Comparison of ENCODE assay signal across 8 cellular contexts in genomic region chr2:229980440-229981184, GRCh38. TPM values are rescaled to one million over a fixed set of nuclear protein-coding genes. Genes with fewer than 3 reads are reported as not detected.
DNase-seq lines count a peak whose midpoint lies in the region; ATAC-seq and TF ChIP-seq lines count a peak whose summit lies in the region.

No MANE protein-coding gene starts in this region.

- TF ChIP-seq CTCF in AG10803 (conservative IDR thresholded peaks at IDR 0.05; ENCODE audit: low read length) (no peak), HCT116 (IDR thresholded peaks at IDR 0.05 in 2 of 3, conservative IDR thresholded peaks at IDR 0.05 in 1 of 3; ENCODE audit: borderline replicate concordance in 1 of 3, insufficient read depth in 1 of 3, low read depth in 2 of 3, low read length in 2 of 3) (no peak), esophagus muscularis mucosa (IDR thresholded peaks at IDR 0.05) (peak in 1 of 3 experiments; percentile 5)

- POLR2A ChIA-PET in HCT116 (lab: Charles Lee), result no interaction called here

- no peaks in the 10 kb centered on the region for H3K9me2 ChIP-seq in HCT116 (ENCODE audit: insufficient read depth)

- H4K20me1 ChIP-seq in HCT116 (ENCODE audit: insufficient read depth), result no peaks in the 10 kb centered on the region

- H3K27ac ChIP-seq in HCT116 (ENCODE audit: low read depth, low read length) (no peak overlapping the region), esophagus muscularis mucosa (replicated peaks in 1 of 4) (peak overlapping the region; percentile 58 to 72 (median 66))

- H3K9me3 ChIP-seq in HCT116 (ENCODE audit: control insufficient read depth in 1 of 2, insufficient read depth in 1 of 2, low read depth in 1 of 2, low read length in 2 of 2) (no peaks in the 10 kb centered on the region), esophagus muscularis mucosa (no peaks in the 10 kb centered on the region)

- H3K9ac ChIP-seq in HCT116 (ENCODE audit: low read length), result no peak overlapping the region

- no peaks in the 10 kb centered on the region for H3K27me3 ChIP-seq in HCT116 (ENCODE audit: insufficient read depth, low read length)
- no peaks in the 10 kb centered on the region for H3K27me3 ChIP-seq in esophagus muscularis mucosa

- intact Hi-C loops in HCT116 (cut with micrococcal nuclease), result no loop called here
- intact Hi-C loops in esophagus muscularis mucosa (cut with DNase I), result loop anchor here (5.0 kb wide), 1 partner anchor 58 kb away; the partner anchor contains the start of genes FBXO36 and TRIP12

- TF ChIP-seq RAD21 in HCT116 (IDR thresholded peaks at IDR 0.05; ENCODE audit: low read depth), result no peak

- TF ChIP-seq EP300 in esophagus muscularis mucosa (IDR thresholded peaks at IDR 0.05), result no peak

- DNase-seq in AG10803 (ENCODE audit: low read depth) (peak; percentile 53), HCT116 (ENCODE audit: low read depth, low spot score) (no peak), SK-N-DZ (ENCODE audit: low spot score) (peak; percentile 92), esophagus muscularis mucosa (ENCODE audit: extremely low spot score) (no peak), occipital lobe (lab: John Stamatoyannopoulos, UW) (peak; percentile 37)

- RAD21 ChIA-PET in HCT116 (lab: Charles Lee; ENCODE audit: low non-redundant PET in 1 of 2, low total read pairs in 2 of 2, uncharacterized antibody in 2 of 2, unreplicated experiment in 2 of 2), result no interaction called here

- TF ChIP-seq POLR2A in HCT116 (IDR thresholded peaks at IDR 0.05; ENCODE audit: borderline replicate concordance, extremely low read depth, insufficient read depth, insufficient read length) (no peak), esophagus muscularis mucosa (IDR thresholded peaks at IDR 0.05; ENCODE audit: low read depth) (no peak)

- no peak overlapping the region for H2AFZ ChIP-seq in HCT116 (ENCODE audit: low read depth, low read length, poor library complexity, severe bottlenecking)

- H3K4me1 ChIP-seq in HCT116 (ENCODE audit: control insufficient read depth in 1 of 2, insufficient read depth in 2 of 2, low read length in 2 of 2) (peaks cover 0 to 11% of the 10 kb centered on the region in 2 experiments; a peak in 2 of 4 replicates), esophagus muscularis mucosa (peaks cover 5 to 22% (median 18%) of the 10 kb centered on the region in 4 donors)

- peak overlapping the region; percentile 4; the same call in 1 of the 2 replicates for H3K4me3 ChIP-seq in AG10803 (ENCODE audit: low read length)
- H3K4me3 ChIP-seq in HCT116 (replicated peaks in 1 of 2; ENCODE audit: low read depth in 1 of 2, low read length in 2 of 2), result no peak overlapping the region
- H3K4me3 ChIP-seq in esophagus muscularis mucosa, result peak overlapping the region; percentile 7 to 31 (median 21)

- CTCF ChIA-PET in HCT116 (lab: Charles Lee), result no interaction called here

- H3K36me3 ChIP-seq in HCT116 (ENCODE audit: control insufficient read depth in 1 of 2, insufficient read depth in 2 of 2, low read length in 2 of 2), result no peaks in the 10 kb centered on the region
- H3K36me3 ChIP-seq in esophagus muscularis mucosa, result no peaks in the 10 kb centered on the region

- BruUV-seq in HCT116 (replicated peaks; lab: Mats Ljungman, UMichigan), result no TSS peak

- H3K79me2 ChIP-seq in HCT116 (ENCODE audit: insufficient read depth, low read length), result no peaks in the 10 kb centered on the region

- peak overlapping the region; percentile 25 for H3K4me2 ChIP-seq in HCT116 (ENCODE audit: low read length)

- WGBS in esophagus muscularis mucosa, result 21% methylated on average over 7 of the region's 7 CpGs

- ATAC-seq in HCT116 (peak; percentile 69), HG03175 (IDR thresholded peaks at IDR 0.05; ENCODE audit: unreplicated experiment) (no peak), GM21447 (IDR thresholded peaks at IDR 0.05; ENCODE audit: unreplicated experiment) (no peak), HG03045 (IDR thresholded peaks at IDR 0.05; ENCODE audit: unreplicated experiment) (no peak)

TF ChIP-seq in HCT116, 20 proteins besides CTCF, POLR2A, EP300 and RAD21:
- TF ChIP-seq CBX3 (IDR thresholded peaks at IDR 0.05; ENCODE audit: low read depth) (no peak), ZFX (IDR thresholded peaks at IDR 0.05) (no peak), SIN3A (IDR thresholded peaks at IDR 0.05; ENCODE audit: low read depth) (no peak), EZH2 (IDR thresholded peaks at IDR 0.05) (no peak), POLR2AphosphoS5 (IDR thresholded peaks at IDR 0.05; ENCODE audit: low read depth, low read length) (no peak), SP1 (IDR thresholded peaks at IDR 0.05; ENCODE audit: low read depth) (no peak), FOSL1 (IDR thresholded peaks at IDR 0.05; ENCODE audit: low read depth) (no peak)

RNA-seq across cellular contexts. Expression of gene FBXO36, which starts 58.3 kb away (rescaled TPM):
- total RNA-seq in HCT116 (2021; ENCODE audit: unreplicated experiment) (3.8 TPM), esophagus muscularis mucosa (1 to 10 TPM; 1.6 to 2.8 (median 2.6) TPM), occipital lobe (6.2 TPM)
- polyA plus RNA-seq in HCT116 (2012), result 1.8 and 2.1 TPM in 2 replicates
- 2.5 and 4.5 TPM in 2 replicates for polyA plus RNA-seq in SK-N-DZ (2014; cell fraction: cytosol; rRNA removed)
- polyA plus RNA-seq in SK-N-DZ (2014; cell fraction: nucleus; rRNA removed), result 2.5 and 3.4 TPM in 2 replicates

RNA-seq across cellular contexts. Expression of gene TRIP12, which starts 58.8 kb away (rescaled TPM):
- 175 TPM for total RNA-seq in HCT116 (2021; ENCODE audit: unreplicated experiment)
- 69.1 and 77.1 TPM in 2 replicates for polyA plus RNA-seq in HCT116 (2012)
- 30.1 and 34.2 TPM in 2 replicates for polyA plus RNA-seq in SK-N-DZ (2014; cell fraction: cytosol; rRNA removed)
- 49.9 and 57.4 TPM in 2 replicates for polyA plus RNA-seq in SK-N-DZ (2014; cell fraction: nucleus; rRNA removed)
- 100 to 1,000 TPM; 156 to 182 (median 168) TPM for total RNA-seq in esophagus muscularis mucosa
- total RNA-seq in occipital lobe, result 187 TPM

Comparison
In these comparisons a context has a peak if more than half of its experiments do, and no peak if none do; other contexts are left out.
1. DNase-seq: peak in AG10803 (single experiment), SK-N-DZ (single experiment) and occipital lobe (single experiment); none in HCT116 (single experiment) and esophagus muscularis mucosa (single experiment).
2. H3K4me3 ChIP-seq: peak in AG10803 (single experiment) and esophagus muscularis mucosa (4 of 4); none in HCT116 (0 of 2).